1 cellular context compared by ENCODE assay signal in the genomic region with DNA sequence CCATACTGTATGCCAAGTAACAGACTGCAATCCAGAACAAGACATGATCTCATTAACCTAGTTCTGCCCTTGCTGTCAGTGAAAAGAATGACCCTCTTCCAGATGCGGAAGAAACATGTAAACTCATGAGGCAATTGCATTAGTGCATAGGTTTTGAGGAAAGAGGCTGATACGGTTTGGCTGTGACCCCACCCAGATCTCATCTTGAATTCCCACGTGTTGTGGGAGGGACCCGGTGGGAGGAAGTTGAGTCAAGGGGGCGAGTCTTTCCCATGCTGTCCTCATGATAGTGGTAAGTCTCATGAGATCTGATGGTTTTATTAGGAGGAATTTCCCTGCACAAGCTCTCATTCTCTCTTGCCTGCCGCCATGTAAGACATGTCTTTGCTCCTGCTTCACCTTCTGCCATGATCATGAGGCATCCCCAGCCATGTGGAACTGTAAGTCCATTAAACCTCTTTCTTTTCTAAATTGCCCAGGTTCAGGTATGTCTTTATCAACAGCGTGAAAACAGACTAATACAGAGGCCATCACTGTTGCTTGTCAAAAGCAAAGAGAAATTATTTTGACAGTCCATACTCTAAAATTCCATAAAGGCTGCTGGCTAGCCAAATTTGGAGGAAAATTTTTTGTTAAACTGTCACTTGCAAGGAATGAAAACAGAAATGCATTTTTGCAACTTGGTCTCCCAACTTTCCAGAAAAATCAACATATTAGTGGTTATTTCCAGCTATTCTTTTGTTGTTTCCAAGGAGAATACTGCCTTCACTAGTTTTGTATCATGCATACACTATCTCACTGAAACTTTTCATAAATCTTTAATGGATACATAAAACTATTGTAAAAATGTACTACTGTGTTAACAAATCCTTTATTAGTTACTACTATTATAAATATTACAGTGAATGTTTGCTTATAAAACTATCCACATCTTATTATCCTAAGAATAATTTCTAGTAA.
TF ChIP-seq lines count a peak whose summit lies in the region.

No MANE protein-coding gene starts in this region.

TF ChIP-seq in K562, 482 proteins besides CTCF, POLR2A, EP300 and RAD21 (continued from another document and continues in another):
- no peak for TF ChIP-seq ATF1 (CRISPR knock-in tag; IDR thresholded peaks at IDR 0.05)
- peak; percentile 50 for TF ChIP-seq ATF1 (tag; IDR thresholded peaks at IDR 0.05)
- TF ChIP-seq HDAC3 (IDR thresholded peaks at IDR 0.05; ENCODE audit: borderline replicate concordance, partially characterized antibody): no peak
- TF ChIP-seq TBL1XR1 (IDR thresholded peaks at IDR 0.05; ENCODE audit: low read length in 2 of 2): peak; percentile 52 to 57; a peak in 3 of 4 replicates
- TF ChIP-seq BRD4 (IDR thresholded peaks at IDR 0.05): no peak
- TF ChIP-seq, protein P1, sequence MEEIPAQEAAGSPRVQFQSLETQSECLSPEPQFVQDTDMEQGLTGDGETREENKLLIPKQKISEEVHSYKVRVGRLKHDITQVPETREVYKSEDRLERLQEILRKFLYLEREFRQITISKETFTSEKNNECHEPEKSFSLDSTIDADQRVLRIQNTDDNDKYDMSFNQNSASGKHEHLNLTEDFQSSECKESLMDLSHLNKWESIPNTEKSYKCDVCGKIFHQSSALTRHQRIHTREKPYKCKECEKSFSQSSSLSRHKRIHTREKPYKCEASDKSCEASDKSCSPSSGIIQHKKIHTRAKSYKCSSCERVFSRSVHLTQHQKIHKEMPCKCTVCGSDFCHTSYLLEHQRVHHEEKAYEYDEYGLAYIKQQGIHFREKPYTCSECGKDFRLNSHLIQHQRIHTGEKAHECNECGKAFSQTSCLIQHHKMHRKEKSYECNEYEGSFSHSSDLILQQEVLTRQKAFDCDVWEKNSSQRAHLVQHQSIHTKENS (CRISPR knock-in tag; IDR thresholded peaks at IDR 0.05): no peak
- peak; percentile 68 for TF ChIP-seq ARID1B (IDR thresholded peaks at IDR 0.05)
- TF ChIP-seq SAP30 (IDR thresholded peaks at IDR 0.05; ENCODE audit: borderline replicate concordance, insufficient read depth, low read depth, low read length, poor library complexity, severe bottlenecking): peak; percentile 61
- TF ChIP-seq TAF9B (IDR thresholded peaks at IDR 0.05; ENCODE audit: partially characterized antibody): peak; percentile 82
- peak; percentile 58; the same call in 1 of the 2 replicates for TF ChIP-seq CREB3L1 (IDR thresholded peaks at IDR 0.05; ENCODE audit: borderline replicate concordance, low read depth)
- no peak for TF ChIP-seq KAT2B (IDR thresholded peaks at IDR 0.05; ENCODE audit: low read depth, low read length)
- TF ChIP-seq SNIP1 (IDR thresholded peaks at IDR 0.05; ENCODE audit: low read depth): 0 out of 2 replicates have a peak, but pooled peaks have one; percentile 39
- TF ChIP-seq, protein P2, sequence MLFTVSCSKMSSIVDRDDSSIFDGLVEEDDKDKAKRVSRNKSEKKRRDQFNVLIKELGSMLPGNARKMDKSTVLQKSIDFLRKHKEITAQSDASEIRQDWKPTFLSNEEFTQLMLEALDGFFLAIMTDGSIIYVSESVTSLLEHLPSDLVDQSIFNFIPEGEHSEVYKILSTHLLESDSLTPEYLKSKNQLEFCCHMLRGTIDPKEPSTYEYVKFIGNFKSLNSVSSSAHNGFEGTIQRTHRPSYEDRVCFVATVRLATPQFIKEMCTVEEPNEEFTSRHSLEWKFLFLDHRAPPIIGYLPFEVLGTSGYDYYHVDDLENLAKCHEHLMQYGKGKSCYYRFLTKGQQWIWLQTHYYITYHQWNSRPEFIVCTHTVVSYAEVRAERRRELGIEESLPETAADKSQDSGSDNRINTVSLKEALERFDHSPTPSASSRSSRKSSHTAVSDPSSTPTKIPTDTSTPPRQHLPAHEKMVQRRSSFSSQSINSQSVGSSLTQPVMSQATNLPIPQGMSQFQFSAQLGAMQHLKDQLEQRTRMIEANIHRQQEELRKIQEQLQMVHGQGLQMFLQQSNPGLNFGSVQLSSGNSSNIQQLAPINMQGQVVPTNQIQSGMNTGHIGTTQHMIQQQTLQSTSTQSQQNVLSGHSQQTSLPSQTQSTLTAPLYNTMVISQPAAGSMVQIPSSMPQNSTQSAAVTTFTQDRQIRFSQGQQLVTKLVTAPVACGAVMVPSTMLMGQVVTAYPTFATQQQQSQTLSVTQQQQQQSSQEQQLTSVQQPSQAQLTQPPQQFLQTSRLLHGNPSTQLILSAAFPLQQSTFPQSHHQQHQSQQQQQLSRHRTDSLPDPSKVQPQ (CRISPR knock-in tag; IDR thresholded peaks at IDR 0.05; ENCODE audit: borderline replicate concordance): no peak
- TF ChIP-seq PKNOX1 (IDR thresholded peaks at IDR 0.05): peak; percentile 77
- no peak for TF ChIP-seq E2F6 (IDR thresholded peaks at IDR 0.05; ENCODE audit: borderline replicate concordance in 1 of 2, extremely low read depth in 1 of 2, insufficient read depth in 1 of 2, insufficient read length in 1 of 2, low read depth in 1 of 2, low read length in 1 of 2, poor library complexity in 1 of 2, severe bottlenecking in 1 of 2)
- TF ChIP-seq FOXM1 (IDR thresholded peaks at IDR 0.05; ENCODE audit: low read depth): peak; percentile 22
- no peak for TF ChIP-seq FOXM1 (CRISPR knock-in tag; IDR thresholded peaks at IDR 0.05; ENCODE audit: low read depth)
- TF ChIP-seq SUPT5H (IDR thresholded peaks at IDR 0.05): peak; percentile 95
- TF ChIP-seq ZNF77 (CRISPR knock-in tag; IDR thresholded peaks at IDR 0.05): no peak
- TF ChIP-seq ZNF431 (CRISPR knock-in tag; IDR thresholded peaks at IDR 0.05): peak; percentile 80
- peak; percentile 94 for TF ChIP-seq NFRKB (IDR thresholded peaks at IDR 0.05; ENCODE audit: low read depth)
- TF ChIP-seq PRDM10 (IDR thresholded peaks at IDR 0.05; ENCODE audit: partially characterized antibody): peak; percentile 50
- TF ChIP-seq FOXK2 (conservative IDR thresholded peaks at IDR 0.05 in 1 of 2, IDR thresholded peaks at IDR 0.05 in 1 of 2; ENCODE audit: low read depth in 2 of 2): peak; percentile 90 to 93
- TF ChIP-seq FOXP4 (CRISPR knock-in tag; IDR thresholded peaks at IDR 0.05; ENCODE audit: borderline replicate concordance): no peak
- TF ChIP-seq, protein P3, sequence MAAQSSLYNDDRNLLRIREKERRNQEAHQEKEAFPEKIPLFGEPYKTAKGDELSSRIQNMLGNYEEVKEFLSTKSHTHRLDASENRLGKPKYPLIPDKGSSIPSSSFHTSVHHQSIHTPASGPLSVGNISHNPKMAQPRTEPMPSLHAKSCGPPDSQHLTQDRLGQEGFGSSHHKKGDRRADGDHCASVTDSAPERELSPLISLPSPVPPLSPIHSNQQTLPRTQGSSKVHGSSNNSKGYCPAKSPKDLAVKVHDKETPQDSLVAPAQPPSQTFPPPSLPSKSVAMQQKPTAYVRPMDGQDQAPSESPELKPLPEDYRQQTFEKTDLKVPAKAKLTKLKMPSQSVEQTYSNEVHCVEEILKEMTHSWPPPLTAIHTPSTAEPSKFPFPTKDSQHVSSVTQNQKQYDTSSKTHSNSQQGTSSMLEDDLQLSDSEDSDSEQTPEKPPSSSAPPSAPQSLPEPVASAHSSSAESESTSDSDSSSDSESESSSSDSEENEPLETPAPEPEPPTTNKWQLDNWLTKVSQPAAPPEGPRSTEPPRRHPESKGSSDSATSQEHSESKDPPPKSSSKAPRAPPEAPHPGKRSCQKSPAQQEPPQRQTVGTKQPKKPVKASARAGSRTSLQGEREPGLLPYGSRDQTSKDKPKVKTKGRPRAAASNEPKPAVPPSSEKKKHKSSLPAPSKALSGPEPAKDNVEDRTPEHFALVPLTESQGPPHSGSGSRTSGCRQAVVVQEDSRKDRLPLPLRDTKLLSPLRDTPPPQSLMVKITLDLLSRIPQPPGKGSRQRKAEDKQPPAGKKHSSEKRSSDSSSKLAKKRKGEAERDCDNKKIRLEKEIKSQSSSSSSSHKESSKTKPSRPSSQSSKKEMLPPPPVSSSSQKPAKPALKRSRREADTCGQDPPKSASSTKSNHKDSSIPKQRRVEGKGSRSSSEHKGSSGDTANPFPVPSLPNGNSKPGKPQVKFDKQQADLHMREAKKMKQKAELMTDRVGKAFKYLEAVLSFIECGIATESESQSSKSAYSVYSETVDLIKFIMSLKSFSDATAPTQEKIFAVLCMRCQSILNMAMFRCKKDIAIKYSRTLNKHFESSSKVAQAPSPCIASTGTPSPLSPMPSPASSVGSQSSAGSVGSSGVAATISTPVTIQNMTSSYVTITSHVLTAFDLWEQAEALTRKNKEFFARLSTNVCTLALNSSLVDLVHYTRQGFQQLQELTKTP (IDR thresholded peaks at IDR 0.05; ENCODE audit: low read depth in 1 of 2, partially characterized antibody in 2 of 2): peak; percentile 28 to 64
- TF ChIP-seq NCOA6 (IDR thresholded peaks at IDR 0.05): no peak
- no peak for TF ChIP-seq SRSF3 (IDR thresholded peaks at IDR 0.05; ENCODE audit: insufficient read depth, low read length)
- TF ChIP-seq TEAD1 (CRISPR knock-in tag; IDR thresholded peaks at IDR 0.05): no peak
- TF ChIP-seq ZNF133 (CRISPR knock-in tag; IDR thresholded peaks at IDR 0.05): no peak
- TF ChIP-seq FOXK1 (CRISPR knock-in tag; IDR thresholded peaks at IDR 0.05; ENCODE audit: borderline replicate concordance): no peak
- peak; percentile 72 for TF ChIP-seq KDM5B (IDR thresholded peaks at IDR 0.05; ENCODE audit: insufficient replicate concordance, low read depth, low read length)
- 0 out of 2 replicates have a peak, but pooled peaks have one; percentile 46 for TF ChIP-seq ETV1 (tag; conservative IDR thresholded peaks at IDR 0.05; ENCODE audit: low read depth)
- 0 out of 2 replicates have a peak, but pooled peaks have one; percentile 11 for TF ChIP-seq MAFK (IDR thresholded peaks at IDR 0.05; ENCODE audit: low read length)
- no peak; the same call in 1 of the 2 replicates for TF ChIP-seq NR2C1 (IDR thresholded peaks at IDR 0.05)
- TF ChIP-seq NR2C1 (tag; IDR thresholded peaks at IDR 0.05): 0 out of 2 replicates have a peak, but pooled peaks have one; percentile 15
- TF ChIP-seq HMGN3 (IDR thresholded peaks at IDR 0.05; ENCODE audit: borderline replicate concordance, extremely low read depth, insufficient read length, low read depth, low read length): no peak
- TF ChIP-seq SMAD1 (IDR thresholded peaks at IDR 0.05; ENCODE audit: low read depth, low read length, partially characterized antibody): peak; percentile 58
- TF ChIP-seq SPI1 (IDR thresholded peaks at IDR 0.05; ENCODE audit: borderline replicate concordance, low read depth, low read length): peak; percentile 68
- peak; percentile 50; the same call in 1 of the 2 replicates for TF ChIP-seq ZNF589 (CRISPR knock-in tag; IDR thresholded peaks at IDR 0.05; ENCODE audit: low read depth)
- 0 out of 2 replicates have a peak, but pooled peaks have one; percentile 45 for TF ChIP-seq BACH1 (tag; IDR thresholded peaks at IDR 0.05)
